1 cellular context compared by ENCODE assay signal in genomic region chr10:21097926-21098355, GRCh38.
A peak's percentile ranks its signal among the peaks of the same experiment; 100 is the strongest.
TF ChIP-seq lines count a peak whose summit lies in the region.

No MANE protein-coding gene starts in this region.

TF ChIP-seq in HEK293, 187 proteins besides CTCF, POLR2A, EP300 and RAD21 (continued from another document):
- TF ChIP-seq, protein P1, sequence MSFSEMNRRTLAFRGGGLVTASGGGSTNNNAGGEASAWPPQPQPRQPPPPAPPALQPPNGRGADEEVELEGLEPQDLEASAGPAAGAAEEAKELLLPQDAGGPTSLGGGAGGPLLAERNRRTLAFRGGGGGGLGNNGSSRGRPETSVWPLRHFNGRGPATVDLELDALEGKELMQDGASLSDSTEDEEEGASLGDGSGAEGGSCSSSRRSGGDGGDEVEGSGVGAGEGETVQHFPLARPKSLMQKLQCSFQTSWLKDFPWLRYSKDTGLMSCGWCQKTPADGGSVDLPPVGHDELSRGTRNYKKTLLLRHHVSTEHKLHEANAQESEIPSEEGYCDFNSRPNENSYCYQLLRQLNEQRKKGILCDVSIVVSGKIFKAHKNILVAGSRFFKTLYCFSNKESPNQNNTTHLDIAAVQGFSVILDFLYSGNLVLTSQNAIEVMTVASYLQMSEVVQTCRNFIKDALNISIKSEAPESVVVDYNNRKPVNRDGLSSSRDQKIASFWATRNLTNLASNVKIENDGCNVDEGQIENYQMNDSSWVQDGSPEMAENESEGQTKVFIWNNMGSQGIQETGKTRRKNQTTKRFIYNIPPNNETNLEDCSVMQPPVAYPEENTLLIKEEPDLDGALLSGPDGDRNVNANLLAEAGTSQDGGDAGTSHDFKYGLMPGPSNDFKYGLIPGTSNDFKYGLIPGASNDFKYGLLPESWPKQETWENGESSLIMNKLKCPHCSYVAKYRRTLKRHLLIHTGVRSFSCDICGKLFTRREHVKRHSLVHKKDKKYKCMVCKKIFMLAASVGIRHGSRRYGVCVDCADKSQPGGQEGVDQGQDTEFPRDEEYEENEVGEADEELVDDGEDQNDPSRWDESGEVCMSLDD (tag by site-specific recombination; IDR thresholded peaks at IDR 0.05), result 0 out of 2 replicates have a peak, but pooled peaks have one; percentile 12
- TF ChIP-seq ZNF292 (tag by site-specific recombination; IDR thresholded peaks at IDR 0.05; ENCODE audit: borderline replicate concordance, low read depth) (no peak), ZNF664 (tag by site-specific recombination; IDR thresholded peaks at IDR 0.05) (no peak), FEZF1 (tag by site-specific recombination; IDR thresholded peaks at IDR 0.05) (peak; percentile 66; the same call in 1 of the 2 replicates)
